7 cellular contexts compared by ENCODE assay signal in genomic region chr4:140252742-140253555, GRCh38.
DNase-seq lines count a peak whose midpoint lies in the region; ATAC-seq, FAIRE-seq and TF ChIP-seq lines count a peak whose summit lies in the region.

No MANE protein-coding gene starts in this region.

- peak overlapping the region; percentile 64 to 83 (median 74) for H3K4me3 ChIP-seq in liver (ENCODE audit: low read depth in 1 of 3, low read length in 3 of 3)

- peak overlapping the region; percentile 79 to 86 for H3K27ac ChIP-seq in liver (ENCODE audit: low read depth in 1 of 2, low read length in 2 of 2)

- H3K9me3 ChIP-seq in liver (ENCODE audit: control insufficient read depth in 4 of 4, low read length in 3 of 4), result no peaks in the 10 kb centered on the region

- peak; percentile 50 for DNase-seq in GM12891 (ENCODE audit: insufficient read length, low spot score)
- peak; percentile 71 to 85 for DNase-seq in NCI-H446 (lab: John Stamatoyannopoulos, UW)
- DNase-seq in activated CD4-positive, alpha-beta T cell treated with anti-CD3 and anti-CD28 coated beads, Interleukin-2, amount 50 U/mL, for 4 hours, result peak; percentile 52 to 57
- peak; percentile 81 to 93 for DNase-seq in dermis microvascular lymphatic vessel endothelial cell (ENCODE audit: low read depth in 2 of 2)
- peak; percentile 58 to 66 for DNase-seq in stimulated activated CD4-positive, alpha-beta T cell treated with anti-CD3 and anti-CD28 coated beads, Interleukin-2, amount 100 ng/mL, for 48 hours

- peak; percentile 75 for FAIRE-seq in GM12891 (lab: Jason Lieb, UNC)

- no peaks in the 10 kb centered on the region for H3K27me3 ChIP-seq in liver (ENCODE audit: control insufficient read depth in 4 of 4, insufficient read depth in 4 of 4, low read length in 3 of 4)

- ATAC-seq in HG03025 (IDR thresholded peaks at IDR 0.05; ENCODE audit: low FRiP score, unreplicated experiment), result peak; percentile 59

- under 1% methylated on average over 72 of the region's 72 CpGs for WGBS in liver

- no peaks in the 10 kb centered on the region for H3K36me3 ChIP-seq in liver (ENCODE audit: control insufficient read depth in 4 of 4, insufficient read depth in 3 of 4, low read depth in 1 of 4, low read length in 3 of 4)

- no peak for TF ChIP-seq POLR2A in GM12891 (IDR thresholded peaks at IDR 0.05; ENCODE audit: low read depth, low read length)

- TF ChIP-seq CTCF in liver (IDR thresholded peaks at IDR 0.05; ENCODE audit: low read depth, low read length, missing input control), result peak; percentile 95

- H3K4me1 ChIP-seq in liver (ENCODE audit: control insufficient read depth in 4 of 4, insufficient read depth in 4 of 4, low read length in 3 of 4), result peaks cover 0 to 4% (median 2%) of the 10 kb centered on the region in 4 donors

- peak overlapping the region; percentile 15 to 68 for H3K9ac ChIP-seq in liver (ENCODE audit: low read depth in 1 of 2, low read length in 2 of 2)

- TF ChIP-seq RAD21 in liver (IDR thresholded peaks at IDR 0.05), result peak; percentile 76 to 80

TF ChIP-seq in GM12891, 5 proteins besides CTCF, POLR2A, EP300 and RAD21:
- TF ChIP-seq SPI1 (IDR thresholded peaks at IDR 0.05; ENCODE audit: low read depth, low read length) (no peak), POU2F2 (IDR thresholded peaks at IDR 0.05; ENCODE audit: low read depth, low read length) (no peak), POLR2AphosphoS5 (IDR thresholded peaks at IDR 0.05; ENCODE audit: low read depth, low read length) (no peak), TAF1 (IDR thresholded peaks at IDR 0.05; ENCODE audit: low read depth, low read length) (no peak), PAX5 (IDR thresholded peaks at IDR 0.05; ENCODE audit: insufficient read depth, low read length, severe bottlenecking) (no peak)
TF ChIP-seq in GM12891: peak in this region for 0.

TF ChIP-seq in liver, 16 proteins besides CTCF, POLR2A, EP300 and RAD21:
- no peak for TF ChIP-seq ZBTB33 (IDR thresholded peaks at IDR 0.05)
- no peak for TF ChIP-seq EGR1 (IDR thresholded peaks at IDR 0.05; ENCODE audit: low read depth in 2 of 2)
- TF ChIP-seq YY1 (IDR thresholded peaks at IDR 0.05), result peak; percentile 19
- TF ChIP-seq HNF4G (IDR thresholded peaks at IDR 0.05), result no peak
- no peak for TF ChIP-seq NR2F2 (IDR thresholded peaks at IDR 0.05)
- TF ChIP-seq GABPA (IDR thresholded peaks at IDR 0.05 in 1 of 2, conservative IDR thresholded peaks at IDR 0.05 in 1 of 2), result no peak

Comparison
In these comparisons a context has a peak if more than half of its experiments do, and no peak if none do; other contexts are left out.
1. Peak in every context shown above with its lines: DNase-seq, ATAC-seq, H3K4me3 ChIP-seq and H3K27ac ChIP-seq.